Comparison of ENCODE assay signal across 8 cellular contexts in the genomic region with DNA sequence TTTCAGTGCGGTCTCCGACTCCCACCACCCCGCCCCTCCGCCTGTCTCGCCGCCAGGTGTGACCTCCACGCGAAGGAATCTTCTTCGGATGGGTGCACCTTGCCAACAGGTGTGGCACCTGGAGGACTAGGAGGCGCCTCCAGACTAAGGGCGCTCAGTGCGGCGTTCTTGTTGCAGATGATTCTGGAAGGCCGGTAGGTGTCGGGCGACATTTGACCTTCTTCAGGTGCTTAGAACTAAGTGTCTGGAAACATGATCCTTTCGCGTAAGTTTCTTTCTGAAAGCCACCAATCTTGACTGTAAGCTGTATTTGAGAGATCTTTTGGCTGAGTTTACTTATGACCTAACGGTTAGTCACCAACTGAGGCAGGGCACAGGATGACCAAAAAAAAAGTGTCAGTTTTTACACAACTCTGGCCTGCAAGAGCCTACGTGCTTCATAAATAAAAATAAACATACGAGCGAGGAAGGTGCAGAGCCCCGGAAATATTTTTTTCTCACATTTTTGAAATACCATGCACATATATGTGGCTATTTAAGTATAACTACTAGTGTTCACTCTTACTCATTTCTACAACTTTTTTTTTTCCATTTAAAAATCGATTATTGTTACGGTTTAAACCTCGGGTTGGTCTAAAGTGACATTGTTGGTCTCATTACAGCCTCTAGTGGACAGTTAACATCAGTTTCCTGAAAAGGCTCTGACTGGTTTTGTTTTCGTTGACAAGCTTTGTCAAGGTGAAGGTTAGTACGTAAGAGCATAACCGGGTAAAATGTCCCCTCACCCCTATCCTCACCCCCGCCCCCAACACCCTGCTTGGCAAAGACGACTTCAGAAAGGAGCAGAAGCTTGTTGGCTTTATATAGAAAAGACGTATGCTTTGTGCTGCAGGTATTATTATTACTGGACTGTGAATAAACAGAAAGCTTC. TPM values are rescaled to one million over a fixed set of nuclear protein-coding genes. Genes with fewer than 3 reads are reported as not detected.
DNase-seq lines count a peak whose midpoint lies in the region; ATAC-seq, FAIRE-seq and TF ChIP-seq lines count a peak whose summit lies in the region.

No MANE protein-coding gene starts in this region.

- H3K27me3 Mint-ChIP-seq in Calu3 (ENCODE audit: unreplicated experiment) (no peaks in the 10 kb centered on the region), glutamatergic neuron (ENCODE audit: unreplicated experiment) (peaks cover 14% of the 10 kb centered on the region)
- no peaks in the 10 kb centered on the region for H3K27me3 Mint-ChIP-seq in activated naive CD4-positive, alpha-beta T cell treated with anti-CD3 and anti-CD28 coated beads, Interleukin-2, amount 50 U/mL, for 24 hours

- peaks cover 24% of the 10 kb centered on the region for H3K27me3 ChIP-seq in HUES64 (ENCODE audit: insufficient read depth, low read length)
- H3K27me3 ChIP-seq in pancreas = no peaks in the 10 kb centered on the region

- FAIRE-seq in pancreas (lab: Jason Lieb, UNC) = peak; percentile 49

- H3K36me3 ChIP-seq in HUES64 (ENCODE audit: insufficient read depth, low read length) (no peaks in the 10 kb centered on the region), pancreas (no peaks in the 10 kb centered on the region)

- in situ Hi-C loops in SK-MEL-5 (cut with HindIII; ENCODE audit: low pct_unique_long_range_greater_than_20kb, low sequenced_read_pairs) = no loop called here

- TF ChIP-seq CTCF in Calu3 (IDR thresholded peaks at IDR 0.05; ENCODE audit: unreplicated experiment) (peak; percentile 33), glutamatergic neuron (IDR thresholded peaks at IDR 0.05; ENCODE audit: partially characterized antibody, unreplicated experiment) (peak; percentile 75), pancreas (IDR thresholded peaks at IDR 0.05) (peak; percentile 34 to 62 (median 47))

- no peaks in the 10 kb centered on the region for H3K9me3 Mint-ChIP-seq in Calu3 (ENCODE audit: low read depth, unreplicated experiment)
- no peaks in the 10 kb centered on the region for H3K9me3 Mint-ChIP-seq in activated naive CD4-positive, alpha-beta T cell treated with anti-CD3 and anti-CD28 coated beads, Interleukin-2, amount 50 U/mL, for 24 hours
- H3K9me3 Mint-ChIP-seq in glutamatergic neuron (ENCODE audit: unreplicated experiment) = peaks cover 11% of the 10 kb centered on the region

- H3K27ac Mint-ChIP-seq in Calu3 (ENCODE audit: unreplicated experiment) (peak overlapping the region; percentile 85), glutamatergic neuron (ENCODE audit: unreplicated experiment) (peak overlapping the region; percentile 48)
- H3K27ac Mint-ChIP-seq in activated naive CD4-positive, alpha-beta T cell treated with anti-CD3 and anti-CD28 coated beads, Interleukin-2, amount 50 U/mL, for 24 hours = peak overlapping the region; percentile 88

- H3K4me1 ChIP-seq in HUES64 (ENCODE audit: insufficient read depth, low read length) (peaks cover 14% of the 10 kb centered on the region), pancreas (peaks cover 0 to 15% (median 0%) of the 10 kb centered on the region in 3 donors)

- no peak overlapping the region; the same call in 1 of the 2 replicates for H3K27ac ChIP-seq in HUES64 (ENCODE audit: low read depth, low read length)
- H3K27ac ChIP-seq in pancreas = peak overlapping the region; percentile 92 to 98 (median 98)

- 1% methylated on average over 27 of the region's 32 CpGs for WGBS in HUES64
- WGBS in pancreas, 2 donors = 1% methylated on average over 32 of the region's 32 CpGs

- ATAC-seq in GM19463 (IDR thresholded peaks at IDR 0.05; ENCODE audit: unreplicated experiment) (peak; percentile 26), pancreas (peak; percentile 32 to 50 (median 32))

- CTCF ChIA-PET in Calu3 (lab: Charles Lee) = interaction anchor here (0.6 to 2.0 kb wide), 17 partner anchors 18 to 586 kb away, joined by 3 to 16 read pairs (median 3); no protein-coding TSS in a partner anchor

- peaks cover 12% of the 10 kb centered on the region for H3K4me1 Mint-ChIP-seq in Calu3 (ENCODE audit: low read depth, unreplicated experiment)
- peaks cover 60% of the 10 kb centered on the region for H3K4me1 Mint-ChIP-seq in activated naive CD4-positive, alpha-beta T cell treated with anti-CD3 and anti-CD28 coated beads, Interleukin-2, amount 50 U/mL, for 24 hours
- peaks cover 21% of the 10 kb centered on the region for H3K4me1 Mint-ChIP-seq in glutamatergic neuron (ENCODE audit: low read depth, unreplicated experiment)

- H3K9ac ChIP-seq in HUES64 (ENCODE audit: low read depth, low read length) = peak overlapping the region; percentile 61; the same call in 1 of the 2 replicates

- H3K4me3 Mint-ChIP-seq in Calu3 (ENCODE audit: low read depth, unreplicated experiment) (peak overlapping the region; percentile 83), glutamatergic neuron (ENCODE audit: unreplicated experiment) (peak overlapping the region; percentile 88)
- H3K4me3 Mint-ChIP-seq in activated naive CD4-positive, alpha-beta T cell treated with anti-CD3 and anti-CD28 coated beads, Interleukin-2, amount 50 U/mL, for 24 hours = peak overlapping the region; percentile 98

- peaks cover 40% of the 10 kb centered on the region for H3K36me3 Mint-ChIP-seq in Calu3 (ENCODE audit: insufficient read depth, unreplicated experiment)
- H3K36me3 Mint-ChIP-seq in activated naive CD4-positive, alpha-beta T cell treated with anti-CD3 and anti-CD28 coated beads, Interleukin-2, amount 50 U/mL, for 24 hours = no peaks in the 10 kb centered on the region
- H3K36me3 Mint-ChIP-seq in glutamatergic neuron (ENCODE audit: unreplicated experiment) = no peaks in the 10 kb centered on the region

- H3K9me3 ChIP-seq in HUES64 (ENCODE audit: insufficient read depth, low read depth, low read length) (no peaks in the 10 kb centered on the region), pancreas (no peaks in the 10 kb centered on the region)

- DNase-seq in Calu3 (peak; percentile 34), SK-MEL-5 (ENCODE audit: low read depth, low spot score) (peak; percentile 86), glutamatergic neuron (no peak), pancreas (peak; percentile 60 to 83 (median 64)), NCI-H1048 (lab: John Stamatoyannopoulos, UW) (no peak)

- H3K4me3 ChIP-seq in HUES64 (ENCODE audit: low read length) (peak overlapping the region; percentile 87), pancreas (peak overlapping the region; percentile 36 to 92 (median 84))

- BruUV-seq in Calu3 (replicated peaks; lab: Mats Ljungman, UMichigan) = TSS peak; percentile 45

- intact Hi-C loops in Calu3 (cut with micrococcal nuclease; ENCODE audit: unreplicated experiment) (loop anchor here (1.0 to 5.0 kb wide), 4 partner anchors 50 to 431 kb away; no protein-coding TSS in a partner anchor), pancreas (cut with DNase I) (no loop called here)

RNA-seq across cellular contexts. Expression of a gene that starts 1.6 kb away (rescaled TPM):
- 16.6 and 19.7 TPM in 2 replicates for total RNA-seq in Calu3 (2022)
- 1.7 TPM for polyA plus RNA-seq in HUES64 (2013, experiment 1 of 2)
- polyA plus RNA-seq in HUES64 (2013, experiment 2 of 2) = 1.6 TPM
- total RNA-seq in SK-MEL-5 (2014; rRNA removed; shearing (Covaris generic)) = 13.4 and 17.2 TPM in 2 replicates
- 9.8 and 20.6 TPM in 2 replicates for polyA plus RNA-seq in SK-MEL-5 (2015; cell fraction: cytosol; rRNA removed)
- 36.2 and 46.0 TPM in 2 replicates for polyA plus RNA-seq in SK-MEL-5 (2015; cell fraction: nucleus; rRNA removed)
- total RNA-seq in glutamatergic neuron (ENCODE audit: unreplicated experiment) = 15.5 TPM
- 10 to 100 TPM; 20.0 to 38.6 (median 22.5) TPM for total RNA-seq in pancreas
- 1 to 10 TPM; 4.9 to 8.1 TPM for polyA plus RNA-seq in pancreas

Comparison
In these comparisons a context has a peak if more than half of its experiments do, and no peak if none do; other contexts are left out.
1. DNase-seq: peak in Calu3 (single experiment), SK-MEL-5 (single experiment) and pancreas (6 of 6); none in glutamatergic neuron (single experiment) and NCI-H1048 (single experiment).
2. Peak in every context shown above with its lines, with median percentiles within 50 percentile points of each other: H3K27ac Mint-ChIP-seq, H3K4me3 Mint-ChIP-seq and CTCF ChIP-seq.